ENCODE assay signal across 14 cellular contexts in the genomic region with DNA sequence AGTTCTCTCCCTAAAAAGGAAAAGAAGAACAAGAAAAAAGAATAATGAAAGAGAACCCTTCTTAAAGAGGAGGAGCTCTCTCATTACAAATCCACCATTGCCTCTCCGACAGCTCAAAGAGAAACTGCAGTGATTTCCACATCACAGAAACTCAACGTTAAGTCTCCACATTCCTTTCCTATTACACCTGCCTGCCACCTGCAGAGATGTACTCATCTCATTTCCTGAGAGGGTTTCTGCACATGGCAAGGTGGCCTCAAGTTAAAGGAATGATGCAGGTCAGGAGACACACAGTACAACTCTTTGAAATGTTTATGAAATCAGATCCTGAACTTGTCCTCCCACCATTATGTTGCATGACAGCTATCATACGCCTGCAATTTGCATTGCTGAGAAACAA.
DNase-seq lines count a peak whose midpoint lies in the region; FAIRE-seq and TF ChIP-seq lines count a peak whose summit lies in the region.
"Had no signal": no experiment of that assay in that cellular context is flagged by ENCODE, and none has a peak within 500 bp of the region (broad histone marks: within the 10 kb centered on the region; RNA-seq: fewer than 3 reads in every experiment).

No MANE protein-coding gene starts in this region.

- H3K36me3 ChIP-seq in astrocyte (ENCODE audit: insufficient read depth, low read length) (no peaks in the 10 kb centered on the region), thyroid gland (no peaks in the 10 kb centered on the region)
- H3K36me3 ChIP-seq: Peyer's patch, thoracic aorta had no signal

- no peaks in the 10 kb centered on the region for H3K79me2 ChIP-seq in astrocyte (ENCODE audit: insufficient read depth, low read length)

- peak; percentile 86 for FAIRE-seq in astrocyte (lab: Jason Lieb, UNC)
- FAIRE-seq: islet of Langerhans had no signal

- no peaks in the 10 kb centered on the region for H3K36me3 Mint-ChIP-seq in astrocyte (ENCODE audit: low read depth, unreplicated experiment)
- H3K36me3 Mint-ChIP-seq: activated naive CD4-positive, alpha-beta T cell treated with anti-CD3 and anti-CD28 coated beads, Interleukin-2, amount 50 U/mL, for 72 hours had no signal

- peaks cover 17% of the 10 kb centered on the region for H3K4me1 Mint-ChIP-seq in astrocyte (ENCODE audit: low read depth, unreplicated experiment)
- H3K4me1 Mint-ChIP-seq: neural crest cell had no signal

- no peak overlapping the region for H2AFZ ChIP-seq in astrocyte (ENCODE audit: low read depth, low read length)

- no peak overlapping the region for H3K4me3 Mint-ChIP-seq in astrocyte (ENCODE audit: unreplicated experiment)
- H3K4me3 Mint-ChIP-seq: neural crest cell had no signal

- H3K9ac ChIP-seq in astrocyte (ENCODE audit: low read length): no peak overlapping the region

- no peak for TF ChIP-seq POLR2A in thyroid gland (IDR thresholded peaks at IDR 0.05)

- H3K27me3 ChIP-seq in astrocyte (ENCODE audit: insufficient read depth, low read length) (no peaks in the 10 kb centered on the region), thyroid gland (no peaks in the 10 kb centered on the region)
- H3K27me3 ChIP-seq: Peyer's patch had no signal

- H3K27ac ChIP-seq in astrocyte (ENCODE audit: low read depth, low read length) (peak overlapping the region; percentile 10), thyroid gland (no peak overlapping the region)
- H3K27ac ChIP-seq: Peyer's patch, thoracic aorta had no signal

- no peaks in the 10 kb centered on the region for H3K9me3 ChIP-seq in astrocyte (ENCODE audit: insufficient read depth, low read depth, low read length)
- H3K9me3 ChIP-seq in thyroid gland: no peaks in the 10 kb centered on the region
- H3K9me3 ChIP-seq: Peyer's patch, thoracic aorta had no signal

- H3K4me3 ChIP-seq in astrocyte (ENCODE audit: insufficient read depth, low read depth, low read length) (no peak overlapping the region), thyroid gland (replicated peaks in 1 of 3) (no peak overlapping the region)
- H3K4me3 ChIP-seq: Peyer's patch, thoracic aorta had no signal

- H3K27me3 Mint-ChIP-seq in astrocyte (ENCODE audit: low read depth, unreplicated experiment): peaks cover 6% of the 10 kb centered on the region

- no peaks in the 10 kb centered on the region for H3K9me3 Mint-ChIP-seq in astrocyte (ENCODE audit: unreplicated experiment)

- peaks cover 8% of the 10 kb centered on the region for H3K4me1 ChIP-seq in astrocyte (ENCODE audit: insufficient read depth, low read length)
- no peaks in the 10 kb centered on the region for H3K4me1 ChIP-seq in thyroid gland
- H3K4me1 ChIP-seq: Peyer's patch had no signal

- intact Hi-C loops in thyroid gland (cut with DNase I): no loop called here

- H4K20me1 ChIP-seq in astrocyte (ENCODE audit: insufficient read depth, low read length): no peaks in the 10 kb centered on the region

- no peak overlapping the region for H3K27ac Mint-ChIP-seq in astrocyte (ENCODE audit: unreplicated experiment)
- H3K27ac Mint-ChIP-seq: activated naive CD4-positive, alpha-beta T cell treated with anti-CD3 and anti-CD28 coated beads, Interleukin-2, amount 50 U/mL, for 72 hours had no signal

- H3K4me2 ChIP-seq in astrocyte (ENCODE audit: low read length): peak overlapping the region; percentile 31

- TF ChIP-seq CTCF in astrocyte (IDR thresholded peaks at IDR 0.05; ENCODE audit: insufficient read depth, low read depth, low read length): no peak
- no peak for TF ChIP-seq CTCF in thyroid gland (IDR thresholded peaks at IDR 0.05)

- DNase-seq in HT1080 (ENCODE audit: low read depth): peak; percentile 77
- DNase-seq in astrocyte (ENCODE audit: low read depth): peak; percentile 67
- DNase-seq in iPS-NIHi11 (ENCODE audit: low spot score): peak; percentile 63
- peak; percentile 40 to 54 for DNase-seq in thyroid gland
- no peak for DNase-seq in activated effector memory CD4-positive, alpha-beta T cell treated with Interleukin-2 at 50 U/mL for 16 hours
- DNase-seq in dermis blood vessel endothelial cell: no peak
- DNase-seq in NCI-H2107 (lab: John Stamatoyannopoulos, UW): no peak
- DNase-seq: NCI-H2227 treated with DMSO at 0.1 percent for 48 hours, Peyer's patch, T-helper 9 cell had no signal

- 47 to 49% methylated on average over 3 of the region's 3 CpGs for WGBS in thyroid gland, 2 donors

Comparison
In these comparisons a context has a peak if more than half of its experiments do, and no peak if none do; other contexts are left out.
1. DNase-seq: peak in HT1080 (single experiment), astrocyte (single experiment), iPS-NIHi11 (single experiment) and thyroid gland (2 of 2); none in activated effector memory CD4-positive, alpha-beta T cell treated with Interleukin-2 at 50 U/mL for 16 hours (single experiment), dermis blood vessel endothelial cell (single experiment) and NCI-H2107 (single experiment).